ENCODE assay signal across 25 cellular contexts in genomic region chr12:5434647-5434968, GRCh38. TPM values are rescaled to one million over a fixed set of nuclear protein-coding genes. Genes with fewer than 3 reads are reported as not detected.
DNase-seq lines count a peak whose midpoint lies in the region; FAIRE-seq and TF ChIP-seq lines count a peak whose summit lies in the region.
"Had no signal": no experiment of that assay in that cellular context is flagged by ENCODE, and none has a peak within 500 bp of the region (broad histone marks: within the 10 kb centered on the region; RNA-seq: fewer than 3 reads in every experiment).

No MANE protein-coding gene starts in this region.

- peaks cover 4 to 10% of the 10 kb centered on the region in 2 experiments for H4K20me1 ChIP-seq in H1 (replicated peaks in 1 of 2; ENCODE audit: control insufficient read depth in 1 of 2, insufficient read depth in 2 of 2, low read length in 2 of 2)
- H4K20me1 ChIP-seq in neural progenitor cell (ENCODE audit: low read depth) = peaks cover 60% of the 10 kb centered on the region
- no peaks in the 10 kb centered on the region for H4K20me1 ChIP-seq in mammary epithelial cell (ENCODE audit: insufficient read depth, low read length)

- no peak overlapping the region for H2BK20ac ChIP-seq in H1 (ENCODE audit: low read length)

- H3K27me3 ChIP-seq in H1 (replicated peaks in 1 of 4; ENCODE audit: control insufficient read depth in 3 of 4, extremely low read depth in 1 of 4, insufficient read depth in 3 of 4, low read length in 3 of 4) = peaks cover 39 to 65% (median 57%) of the 10 kb centered on the region in 4 experiments
- H3K27me3 ChIP-seq in neural progenitor cell = peaks cover 58% of the 10 kb centered on the region
- H3K27me3 ChIP-seq in mammary epithelial cell (ENCODE audit: insufficient read depth, low read length) = peaks cover 44% of the 10 kb centered on the region

- H3K27me3 Mint-ChIP-seq in neural progenitor cell (ENCODE audit: insufficient read depth, low read depth) = peaks cover 31% of the 10 kb centered on the region

- H3K79me2 ChIP-seq in H1 (ENCODE audit: control insufficient read depth in 1 of 2, insufficient read depth in 2 of 2, low read length in 2 of 2) (no peaks in the 10 kb centered on the region), neural progenitor cell (ENCODE audit: low read depth) (peaks cover 76% of the 10 kb centered on the region), mammary epithelial cell (ENCODE audit: insufficient read depth, low read length) (no peaks in the 10 kb centered on the region)

- TF ChIP-seq RAD21 in H1 (IDR thresholded peaks at IDR 0.05 in 1 of 2, conservative IDR thresholded peaks at IDR 0.05 in 1 of 2; ENCODE audit: low read depth in 2 of 2, low read length in 2 of 2) = no peak

- peaks cover 12% of the 10 kb centered on the region for H3K9me3 Mint-ChIP-seq in neural progenitor cell
- H3K9me3 Mint-ChIP-seq: activated CD4-positive, alpha-beta T cell treated with anti-CD3 and anti-CD28 coated beads, Interleukin-2, amount 10 ng/mL, durations not matched to agents 24 days and 14 days; activated T-cell treated with anti-CD3 and anti-CD28 coated beads, Interleukin-2, amount 50 U/mL, for 72 hours; stimulated activated effector memory CD8-positive, alpha-beta T cell treated with anti-CD3 and anti-CD28 coated beads, Interleukin-12 subunit alpha, Interleukin-12 subunit beta, amount 100 ng/mL, for 72 hours; T-helper 1 cell treated with Interleukin-12 subunit alpha and Interleukin-12 subunit beta and Interleukin-4 antibody, amounts not matched to agents 30 μg/mL and 1 μg/mL, for 36 hours had no signal

- peaks cover 37% of the 10 kb centered on the region for H3K23me2 ChIP-seq in H1 (ENCODE audit: low read depth, low read length)

- POLR2A ChIA-PET in H1 (lab: Charles Lee; ENCODE audit: partially characterized antibody) = interaction anchor here (1.0 to 1.2 kb wide), 2 partner anchors 43 to 231 kb away, joined by 3 to 5 read pairs; no protein-coding TSS in a partner anchor

- H3K36me3 Mint-ChIP-seq in neural progenitor cell = peaks cover 5% of the 10 kb centered on the region
- H3K36me3 Mint-ChIP-seq: naive thymus-derived CD8-positive, alpha-beta T cell; stimulated activated effector memory CD8-positive, alpha-beta T cell treated with anti-CD3 and anti-CD28 coated beads, Interleukin-12 subunit alpha, Interleukin-12 subunit beta, amount 100 ng/mL, for 72 hours had no signal

- DNase-seq in Daoy (ENCODE audit: low read depth) (peak; percentile 54), NCI-H524 treated with DMSO at 0.1 percent for 48 hours (lab: John Stamatoyannopoulos, UW) (peak; percentile 28), H1 (ENCODE audit: low read depth in 1 of 2, low spot score in 2 of 2) (no peak), neural progenitor cell (ENCODE audit: low spot score) (no peak), NK-92 (lab: John Stamatoyannopoulos, UW; ENCODE audit: unreplicated experiment) (no peak), dedifferentiated amniotic fluid mesenchymal stem cell (ENCODE audit: extremely low spot score) (no peak), mammary epithelial cell (no peak)
- DNase-seq: ACHN; activated CD4-positive, alpha-beta T cell treated with anti-CD3 and anti-CD28 coated beads, Interleukin-2, amount 10 ng/mL, durations not matched to agents 24 days and 14 days; activated naive CD4-positive, alpha-beta T cell treated with Interleukin-2 at 50 U/mL for 16 hours; activated T-cell treated with anti-CD3 and anti-CD28 coated beads, Interleukin-2, amount 50 U/mL, for 72 hours; Caco-2; DND-41; heart left ventricle; naive thymus-derived CD8-positive, alpha-beta T cell; NCI-H1092 treated with DMSO at 0.1 percent for 48 hours; NCI-H2107; NCI-H510A; substantia nigra had no signal

- H2BK15ac ChIP-seq in H1 (ENCODE audit: low read length) = 0 out of 2 replicates have a peak overlapping the region, but pooled peaks have one; percentile 23

- H3K4me2 ChIP-seq in H1 (ENCODE audit: insufficient read depth in 1 of 2, low read depth in 2 of 2, low read length in 2 of 2) (peak overlapping the region; percentile 96 to 97; a peak in 3 of 4 replicates), neural progenitor cell (peak overlapping the region; percentile 97), mammary epithelial cell (ENCODE audit: insufficient read depth, low read depth, low read length) (no peak overlapping the region)

- TF ChIP-seq EP300 in H1 (IDR thresholded peaks at IDR 0.05; ENCODE audit: borderline replicate concordance in 1 of 2, low read depth in 2 of 2, low read length in 2 of 2) = no peak

- peaks cover 15% of the 10 kb centered on the region for H3F3A ChIP-seq in neural progenitor cell (ENCODE audit: low read depth)

- dilution Hi-C loops in mammary epithelial cell (cut with HindIII; ENCODE audit: low sequenced_read_pairs) = no loop called here

- H2AFZ ChIP-seq in H1 (ENCODE audit: low read length) (no peak overlapping the region), neural progenitor cell (replicated peaks) (no peak overlapping the region), mammary epithelial cell (ENCODE audit: low read depth, low read length) (no peak overlapping the region)

- no peak overlapping the region; the same call in 1 of the 2 replicates for H2BK12ac ChIP-seq in H1 (ENCODE audit: low read depth, low read length)

- CTCF ChIA-PET in H1 (lab: Charles Lee; ENCODE audit: partially characterized antibody) = interaction anchor here (0.7 to 9.2 kb wide), 14 partner anchors 6 to 335 kb away, joined by 3 to 112 read pairs (median 4); no protein-coding TSS in a partner anchor
- CTCF ChIA-PET in mammary epithelial cell (lab: Charles Lee; ENCODE audit: low non-redundant PET) = no interaction called here

- no TSS peak for BruUV-seq in mammary epithelial cell (replicated peaks; lab: Mats Ljungman, UMichigan)

- H4K5ac ChIP-seq in H1 (ENCODE audit: insufficient read length, low read depth, low read length) = no peak overlapping the region

- H3K4ac ChIP-seq in H1 (replicated peaks; ENCODE audit: insufficient read length, low read depth, low read length) = no peak overlapping the region

- H3K14ac ChIP-seq in H1 (ENCODE audit: insufficient read length) = no peak overlapping the region

- FAIRE-seq in H1 (lab: Jason Lieb, UNC) = no peak
- FAIRE-seq: GM12891, RCC 7860 had no signal

- no peak overlapping the region for H4K8ac ChIP-seq in H1 (ENCODE audit: extremely low read depth, insufficient read depth, low read length)

- no peak overlapping the region for H3K27ac ChIP-seq in H1 (ENCODE audit: low read depth, low read length)
- no peak overlapping the region for H3K27ac ChIP-seq in neural progenitor cell
- no peak overlapping the region for H3K27ac ChIP-seq in mammary epithelial cell (ENCODE audit: insufficient read depth, low read depth, low read length)

- no peak overlapping the region for H2BK120ac ChIP-seq in H1 (replicated peaks; ENCODE audit: low read depth, low read length)

- in situ Hi-C loops in mammary epithelial cell (cut with MboI; ENCODE audit: low sequenced_read_pairs in 2 of 2) = loop anchor here in 1 of 2 donors (10.0 kb wide), 2 partner anchors 230 to 260 kb away; no protein-coding TSS in a partner anchor

- no peak overlapping the region for H3K56ac ChIP-seq in H1 (replicated peaks; ENCODE audit: insufficient read length, low read depth, low read length)

- H2BK5ac ChIP-seq in H1 (ENCODE audit: low read depth, low read length) = no peak overlapping the region

- peak overlapping the region; percentile 17 for H4K91ac ChIP-seq in H1 (replicated peaks; ENCODE audit: insufficient read length, low read length)

- WGBS in H1 (ENCODE audit: extremely low coverage in 1 of 2, insufficient coverage in 1 of 2, insufficient read length in 1 of 2, insufficient replicate concordance in 2 of 2, low coverage in 1 of 2, low lambda C conversion rate in 2 of 2, missing lambda C conversion rate in 1 of 2), 2 experiments = 46% methylated on average over 3 of the region's 3 CpGs; no CpG with 5 or more reads in 1 of the 2 experiments
- WGBS in mammary epithelial cell (ENCODE audit: low coverage, missing lambda C conversion rate) = 56% methylated on average over 3 of the region's 3 CpGs

- H3K36me3 ChIP-seq in H1 (ENCODE audit: control insufficient read depth in 2 of 4, insufficient read depth in 4 of 4, low read length in 3 of 4) (no peaks in the 10 kb centered on the region), neural progenitor cell (no peaks in the 10 kb centered on the region), mammary epithelial cell (ENCODE audit: insufficient read depth, low read length) (no peaks in the 10 kb centered on the region)
- H3K36me3 ChIP-seq: HAP-1, heart left ventricle had no signal

- TF ChIP-seq CTCF in H1 (IDR thresholded peaks at IDR 0.05; ENCODE audit: control extremely low read depth in 1 of 3, insufficient read depth in 1 of 3, low read depth in 1 of 3, low read length in 3 of 3) (no peak), neural progenitor cell (IDR thresholded peaks at IDR 0.05) (no peak), mammary epithelial cell (conservative IDR thresholded peaks at IDR 0.05 in 1 of 2, IDR thresholded peaks at IDR 0.05 in 1 of 2; ENCODE audit: extremely low read depth in 1 of 2, insufficient read depth in 1 of 2, low read depth in 1 of 2, low read length in 2 of 2) (no peak)

- H3K23ac ChIP-seq in H1 (ENCODE audit: insufficient read length) = no peak overlapping the region

- H3K4me3 ChIP-seq in H1 (ENCODE audit: extremely low read depth in 1 of 4, insufficient read depth in 2 of 4, low read depth in 3 of 4, low read length in 4 of 4) (0 out of 8 replicates have a peak overlapping the region, but pooled peaks of 1 of the 4 experiments have one; percentile 52), neural progenitor cell (peak overlapping the region; percentile 88), mammary epithelial cell (replicated peaks in 1 of 3; ENCODE audit: insufficient read depth in 1 of 3, low read depth in 2 of 3, low read length in 3 of 3) (no peak overlapping the region)
- H3K4me3 ChIP-seq: HAP-1 had no signal

- H2AK5ac ChIP-seq in H1 (ENCODE audit: low read depth, low read length) = no peak overlapping the region

- H3K4me1 ChIP-seq in H1 (replicated peaks in 1 of 4; ENCODE audit: control insufficient read depth in 3 of 4, insufficient read depth in 4 of 4, low read length in 3 of 4) = peaks cover 4 to 23% (median 13%) of the 10 kb centered on the region in 4 experiments
- peaks cover 28% of the 10 kb centered on the region for H3K4me1 ChIP-seq in neural progenitor cell
- H3K4me1 ChIP-seq in mammary epithelial cell (ENCODE audit: insufficient read depth, low read length) = peaks cover 7% of the 10 kb centered on the region
- H3K4me1 ChIP-seq: HAP-1 had no signal

- H3K79me1 ChIP-seq in H1 (ENCODE audit: low read depth, low read length) = 0 out of 2 replicates have a peak, but pooled peaks cover 2% of the 10 kb centered on the region

- H3K9ac ChIP-seq in H1 (replicated peaks in 1 of 4; ENCODE audit: extremely low read depth in 1 of 4, low read depth in 3 of 4, low read length in 3 of 4) (no peak overlapping the region), neural progenitor cell (no peak overlapping the region), mammary epithelial cell (ENCODE audit: insufficient read depth, low read length) (no peak overlapping the region)

- H3K18ac ChIP-seq in H1 (ENCODE audit: extremely low read depth, low read length) = no peak overlapping the region

- no peaks in the 10 kb centered on the region; a peak in 1 of 4 replicates for H3K9me3 ChIP-seq in H1 (ENCODE audit: insufficient read depth in 2 of 2, low read depth in 1 of 2, low read length in 1 of 2)
- H3K9me3 ChIP-seq in neural progenitor cell (ENCODE audit: low read depth) = no peaks in the 10 kb centered on the region
- no peaks in the 10 kb centered on the region for H3K9me3 ChIP-seq in mammary epithelial cell (replicated peaks; ENCODE audit: insufficient read depth, low read length)
- H3K9me3 ChIP-seq: Caco-2, HAP-1 had no signal

- H3K27ac Mint-ChIP-seq in neural progenitor cell = no peak overlapping the region
- H3K27ac Mint-ChIP-seq: activated CD4-positive, alpha-beta T cell treated with anti-CD3 and anti-CD28 coated beads, Interleukin-2, amount 10 ng/mL, durations not matched to agents 24 days and 14 days; activated T-cell treated with anti-CD3 and anti-CD28 coated beads, Interleukin-2, amount 50 U/mL, for 72 hours; naive thymus-derived CD8-positive, alpha-beta T cell; stimulated activated effector memory CD8-positive, alpha-beta T cell treated with anti-CD3 and anti-CD28 coated beads, Interleukin-12 subunit alpha, Interleukin-12 subunit beta, amount 100 ng/mL, for 72 hours; T-helper 1 cell treated with Interleukin-12 subunit alpha and Interleukin-12 subunit beta and Interleukin-4 antibody, amounts not matched to agents 30 μg/mL and 1 μg/mL, for 36 hours had no signal

- intact Hi-C loops in mammary epithelial cell (cut with micrococcal nuclease) = no loop called here

- no peak overlapping the region for H3K4me3 Mint-ChIP-seq in neural progenitor cell
- H3K4me3 Mint-ChIP-seq: activated CD4-positive, alpha-beta T cell treated with anti-CD3 and anti-CD28 coated beads, Interleukin-2, amount 10 ng/mL, durations not matched to agents 24 days and 14 days; activated T-cell treated with anti-CD3 and anti-CD28 coated beads, Interleukin-2, amount 50 U/mL, for 72 hours; naive thymus-derived CD8-positive, alpha-beta T cell; stimulated activated effector memory CD8-positive, alpha-beta T cell treated with anti-CD3 and anti-CD28 coated beads, Interleukin-12 subunit alpha, Interleukin-12 subunit beta, amount 100 ng/mL, for 72 hours; T-helper 1 cell treated with Interleukin-12 subunit alpha and Interleukin-12 subunit beta and Interleukin-4 antibody, amounts not matched to agents 30 μg/mL and 1 μg/mL, for 36 hours had no signal

- no peak for TF ChIP-seq POLR2A in H1 (IDR thresholded peaks at IDR 0.05; ENCODE audit: control extremely low read depth in 1 of 2, low read depth in 2 of 2, low read length in 2 of 2)

- peaks cover 22% of the 10 kb centered on the region for H3K4me1 Mint-ChIP-seq in neural progenitor cell
- H3K4me1 Mint-ChIP-seq: stimulated activated effector memory CD8-positive, alpha-beta T cell treated with anti-CD3 and anti-CD28 coated beads, Interleukin-12 subunit alpha, Interleukin-12 subunit beta, amount 100 ng/mL, for 72 hours had no signal

RNA-seq across cellular contexts. Expression of gene NTF3, which starts 2.7 kb away (rescaled TPM):
- total RNA-seq in Daoy (2014; rRNA removed; shearing (Covaris generic)) = 12.7 and 25.3 TPM in 2 replicates
- 1.2 and 2.3 TPM in 2 replicates for total RNA-seq in H1 (2021; fragmentation: NEBNext Ultra II Directional; extraction: Animal tissue kit (Norgen Biotek cat#: 25700))
- 1.4 and 1.5 TPM in 2 replicates for polyA plus RNA-seq in H1 (2011; rRNA removed)
- 2.2 TPM for polyA plus RNA-seq in H1 (2011; cell fraction: cytosol; rRNA removed)
- 3.0 TPM for polyA plus RNA-seq in H1 (2011; cell fraction: nucleus; rRNA removed)
- polyA plus RNA-seq in H1 (2012, experiment 1 of 2) = 1.5 to 2.0 TPM (median 1.6 TPM) in 4 replicates
- 0.94 TPM for polyA plus RNA-seq in H1 (2012, experiment 2 of 2)
- 0.45 TPM for polyA plus RNA-seq in H1 (2013, experiment 1 of 2)
- polyA plus RNA-seq in H1 (2013, experiment 2 of 2) = 0.53 TPM
- 2.2 and 2.3 TPM in 2 replicates for polyA minus RNA-seq in H1 (2011; rRNA and poly(A)+ RNA removed)
- 1.5 TPM for polyA minus RNA-seq in H1 (2011; cell fraction: cytosol; rRNA and poly(A)+ RNA removed)
- 4.7 TPM for polyA minus RNA-seq in H1 (2011; cell fraction: nucleus; rRNA and poly(A)+ RNA removed)
- total RNA-seq in neural progenitor cell (ENCODE audit: low replicate concordance) = 6.7 and 11.0 TPM in 2 replicates
- not detected for total RNA-seq in mammary epithelial cell
- not detected for polyA plus RNA-seq in mammary epithelial cell
- not detected for polyA minus RNA-seq in mammary epithelial cell
- total RNA-seq: activated CD4-positive, alpha-beta T cell treated with anti-CD3 and anti-CD28 coated beads, Interleukin-2, amount 10 ng/mL, durations not matched to agents 24 days and 14 days; activated T-cell treated with anti-CD3 and anti-CD28 coated beads, Interleukin-2, amount 50 U/mL, for 72 hours; dermis microvascular lymphatic vessel endothelial cell; naive thymus-derived CD8-positive, alpha-beta T cell had no signal
- polyA plus RNA-seq: naive thymus-derived CD8-positive, alpha-beta T cell had no signal

Comparison
In these comparisons a context has a peak if more than half of its experiments do, and no peak if none do; other contexts are left out.
1. DNase-seq: peak in Daoy (single experiment) and NCI-H524 treated with DMSO at 0.1 percent for 48 hours (single experiment); none in H1 (0 of 2), neural progenitor cell (single experiment), NK-92 (single experiment), dedifferentiated amniotic fluid mesenchymal stem cell (single experiment) and mammary epithelial cell (single experiment).